Comparison of ENCODE assay signal across 21 cellular contexts in genomic region chr22:41664490-41664889, GRCh38. TPM values are rescaled to one million over a fixed set of nuclear protein-coding genes. Genes with fewer than 3 reads are reported as not detected.
DNase-seq lines count a peak whose midpoint lies in the region; ATAC-seq and TF ChIP-seq lines count a peak whose summit lies in the region.
"Had no signal": no experiment of that assay in that cellular context is flagged by ENCODE, and none has a peak within 500 bp of the region (broad histone marks: within the 10 kb centered on the region; RNA-seq: fewer than 3 reads in every experiment).

No MANE protein-coding gene starts in this region.

- no peak for DNase-seq in activated naive CD4-positive, alpha-beta T cell treated with anti-CD3 and anti-CD28 coated beads for 36 hours
- no peak for DNase-seq in activated naive CD4-positive, alpha-beta T cell treated with anti-CD3 and anti-CD28 coated beads, Interleukin-2, amount 50 U/mL, for 16 hours
- DNase-seq in RWPE1 (ENCODE audit: low spot score) (no peak), SIG-M5 (lab: John Stamatoyannopoulos, UW) (no peak), CD1c-positive myeloid dendritic cell (ENCODE audit: extremely low spot score) (no peak), NCI-H1436 (lab: John Stamatoyannopoulos, UW) (no peak)
- DNase-seq in effector memory CD8-positive, alpha-beta T cell, result no peak
- no peak for DNase-seq in stimulated activated effector memory CD8-positive, alpha-beta T cell treated with anti-CD3 and anti-CD28 coated beads, Interleukin-12 subunit alpha, Interleukin-12 subunit beta, amount 100 ng/mL, for 72 hours (ENCODE audit: low spot score in 2 of 2)
- DNase-seq: activated B cell treated with CpG ODN at 0.5 μM for 24 hours; activated gamma-delta T cell treated with Interleukin-2 at 50 U/mL for 16 hours; CD4-positive, alpha-beta T cell; cortex of kidney; KBM-7; NCI-H2081 treated with DMSO at 0.1 percent for 48 hours; NCI-H526; nucleus accumbens; right cardiac atrium; stimulated activated CD4-positive, alpha-beta T cell treated with anti-CD3 and anti-CD28 coated beads, Interleukin-15, amount 100 ng/mL, for 24 hours; stimulated activated naive CD4-positive, alpha-beta T cell treated with Interleukin-2 at 50 U/mL for 16 hours; T-helper 2 cell had no signal

- ATAC-seq in effector memory CD8-positive, alpha-beta T cell (replicated peaks), result no peak
- ATAC-seq in stimulated activated effector memory CD8-positive, alpha-beta T cell treated with anti-CD3 and anti-CD28 coated beads, Interleukin-12 subunit alpha, Interleukin-12 subunit beta, amount 100 ng/mL, for 72 hours, result no peak
- ATAC-seq: right cardiac atrium had no signal

- CTCF ChIA-PET in activated naive CD4-positive, alpha-beta T cell treated with anti-CD3 and anti-CD28 coated beads for 36 hours (lab: Charles Lee), result interaction anchor here (0.7 to 1.3 kb wide), 3 partner anchors 10 to 261 kb away, joined by 3 to 4 read pairs (median 4); no protein-coding TSS in a partner anchor
- CTCF ChIA-PET in RWPE1 (lab: Yijun Ruan, JAX), result no interaction called here

- intact Hi-C loops in activated naive CD4-positive, alpha-beta T cell treated with anti-CD3 and anti-CD28 coated beads for 36 hours (cut with micrococcal nuclease), result no loop called here

- POLR2A ChIA-PET in RWPE1 (lab: Yijun Ruan, JAX; ENCODE audit: low non-redundant PET), result no interaction called here

- TF ChIP-seq CTCF in RWPE1 (conservative IDR thresholded peaks at IDR 0.05; ENCODE audit: low read depth), result no peak

- H3K36me3 Mint-ChIP-seq in activated naive CD4-positive, alpha-beta T cell treated with anti-CD3 and anti-CD28 coated beads for 36 hours (ENCODE audit: low read depth), result peaks cover 22% of the 10 kb centered on the region
- peaks cover 69% of the 10 kb centered on the region for H3K36me3 Mint-ChIP-seq in effector memory CD8-positive, alpha-beta T cell (ENCODE audit: insufficient read depth)
- peaks cover 87% of the 10 kb centered on the region for H3K36me3 Mint-ChIP-seq in stimulated activated effector memory CD8-positive, alpha-beta T cell treated with anti-CD3 and anti-CD28 coated beads, Interleukin-12 subunit alpha, Interleukin-12 subunit beta, amount 100 ng/mL, for 72 hours

- H3K27ac Mint-ChIP-seq in activated naive CD4-positive, alpha-beta T cell treated with anti-CD3 and anti-CD28 coated beads for 36 hours, result peak overlapping the region; percentile 61
- H3K27ac Mint-ChIP-seq in effector memory CD8-positive, alpha-beta T cell, result peak overlapping the region; percentile 65 to 66
- H3K27ac Mint-ChIP-seq in stimulated activated effector memory CD8-positive, alpha-beta T cell treated with anti-CD3 and anti-CD28 coated beads, Interleukin-12 subunit alpha, Interleukin-12 subunit beta, amount 100 ng/mL, for 72 hours, result peak overlapping the region; percentile 72

- H3K4me1 Mint-ChIP-seq in activated naive CD4-positive, alpha-beta T cell treated with anti-CD3 and anti-CD28 coated beads for 36 hours (ENCODE audit: low read depth), result peaks cover 15% of the 10 kb centered on the region
- peaks cover 2 to 14% of the 10 kb centered on the region in 2 donors for H3K4me1 Mint-ChIP-seq in effector memory CD8-positive, alpha-beta T cell (ENCODE audit: low read depth in 2 of 2)
- peaks cover 20% of the 10 kb centered on the region for H3K4me1 Mint-ChIP-seq in stimulated activated effector memory CD8-positive, alpha-beta T cell treated with anti-CD3 and anti-CD28 coated beads, Interleukin-12 subunit alpha, Interleukin-12 subunit beta, amount 100 ng/mL, for 72 hours

- H3K27me3 Mint-ChIP-seq in activated naive CD4-positive, alpha-beta T cell treated with anti-CD3 and anti-CD28 coated beads for 36 hours (ENCODE audit: low read depth), result no peaks in the 10 kb centered on the region
- H3K27me3 Mint-ChIP-seq in effector memory CD8-positive, alpha-beta T cell, result no peaks in the 10 kb centered on the region
- H3K27me3 Mint-ChIP-seq: activated B cell treated with CpG ODN at 0.5 μM for 24 hours; CD4-positive, alpha-beta T cell had no signal

- H3K4me3 Mint-ChIP-seq in activated naive CD4-positive, alpha-beta T cell treated with anti-CD3 and anti-CD28 coated beads for 36 hours, result no peak overlapping the region
- no peak overlapping the region for H3K4me3 Mint-ChIP-seq in effector memory CD8-positive, alpha-beta T cell
- H3K4me3 Mint-ChIP-seq in stimulated activated effector memory CD8-positive, alpha-beta T cell treated with anti-CD3 and anti-CD28 coated beads, Interleukin-12 subunit alpha, Interleukin-12 subunit beta, amount 100 ng/mL, for 72 hours, result no peak overlapping the region
- H3K4me3 Mint-ChIP-seq: activated B cell treated with CpG ODN at 0.5 μM for 24 hours had no signal

- no peaks in the 10 kb centered on the region for H3K9me3 Mint-ChIP-seq in activated naive CD4-positive, alpha-beta T cell treated with anti-CD3 and anti-CD28 coated beads for 36 hours
- H3K9me3 Mint-ChIP-seq in effector memory CD8-positive, alpha-beta T cell, result no peaks in the 10 kb centered on the region
- no peaks in the 10 kb centered on the region for H3K9me3 Mint-ChIP-seq in stimulated activated effector memory CD8-positive, alpha-beta T cell treated with anti-CD3 and anti-CD28 coated beads, Interleukin-12 subunit alpha, Interleukin-12 subunit beta, amount 100 ng/mL, for 72 hours
- H3K9me3 Mint-ChIP-seq: activated B cell treated with CpG ODN at 0.5 μM for 24 hours; CD4-positive, alpha-beta T cell had no signal

- 0 out of 2 replicates have a peak overlapping the region, but pooled peaks have one; percentile 99 for H3K27ac ChIP-seq in RWPE1
- H3K27ac ChIP-seq: tibial nerve had no signal

RNA-seq across cellular contexts. Expression of gene SNU13, which starts 24.2 kb away (rescaled TPM):
- total RNA-seq in activated naive CD4-positive, alpha-beta T cell treated with anti-CD3 and anti-CD28 coated beads for 36 hours, result 100 to 1,000 TPM; 265 to 277 TPM

RNA-seq across cellular contexts. Expression of gene MEI1, which starts 34.8 kb away (rescaled TPM):
- total RNA-seq in activated naive CD4-positive, alpha-beta T cell treated with anti-CD3 and anti-CD28 coated beads for 36 hours, result 10 to 100 TPM; 28.4 to 28.8 TPM

RNA-seq across cellular contexts. Expression of gene XRCC6, which starts 43.4 kb away (rescaled TPM):
- total RNA-seq in activated naive CD4-positive, alpha-beta T cell treated with anti-CD3 and anti-CD28 coated beads for 36 hours, result 100 to 1,000 TPM; 424 to 436 TPM

RNA-seq across cellular contexts. Expression of gene DESI1, which starts 43.6 kb away (rescaled TPM):
- 10 to 100 TPM; 57.3 to 64.8 TPM for total RNA-seq in activated naive CD4-positive, alpha-beta T cell treated with anti-CD3 and anti-CD28 coated beads for 36 hours
